16 cellular contexts compared by ENCODE assay signal in genomic region chr1:168422203-168422848, GRCh38.
DNase-seq lines count a peak whose midpoint lies in the region; ATAC-seq and TF ChIP-seq lines count a peak whose summit lies in the region.
"Had no signal": no experiment of that assay in that cellular context is flagged by ENCODE, and none has a peak within 500 bp of the region (broad histone marks: within the 10 kb centered on the region; RNA-seq: fewer than 3 reads in every experiment).

No MANE protein-coding gene starts in this region.

- TF ChIP-seq CTCF in neural cell (IDR thresholded peaks at IDR 0.05; ENCODE audit: poor library complexity, severe bottlenecking) = peak; percentile 49

- TF ChIP-seq EP300 in neural cell (conservative IDR thresholded peaks at IDR 0.05; ENCODE audit: poor library complexity, severe bottlenecking) = peak; percentile 91

- ATAC-seq in activated naive CD4-positive, alpha-beta T cell treated with anti-CD3 and anti-CD28 coated beads, Interleukin-2, amount 50 U/mL, for 72 hours = no peak
- ATAC-seq in GM21381 (IDR thresholded peaks at IDR 0.05; ENCODE audit: unreplicated experiment) = no peak

- peak overlapping the region; percentile 1 for H3K27ac Mint-ChIP-seq in activated naive CD4-positive, alpha-beta T cell treated with anti-CD3 and anti-CD28 coated beads, Interleukin-2, amount 50 U/mL, for 24 hours
- H3K27ac Mint-ChIP-seq in activated naive CD4-positive, alpha-beta T cell treated with anti-CD3 and anti-CD28 coated beads, Interleukin-2, amount 50 U/mL, for 72 hours = no peak overlapping the region
- H3K27ac Mint-ChIP-seq in activated naive CD8-positive, alpha-beta T cell = peak overlapping the region; percentile 41

- H3K9ac ChIP-seq in neural cell (ENCODE audit: low read length) = peak overlapping the region; percentile 40

- no peaks in the 10 kb centered on the region for H4K20me1 ChIP-seq in neural cell (ENCODE audit: insufficient read depth)

- H3K36me3 ChIP-seq in neural cell (ENCODE audit: insufficient read depth, low read length) = no peaks in the 10 kb centered on the region
- H3K36me3 ChIP-seq: vagina had no signal

- H3K36me3 Mint-ChIP-seq in activated naive CD4-positive, alpha-beta T cell treated with anti-CD3 and anti-CD28 coated beads, Interleukin-2, amount 50 U/mL, for 24 hours = no peaks in the 10 kb centered on the region
- H3K36me3 Mint-ChIP-seq in activated naive CD4-positive, alpha-beta T cell treated with anti-CD3 and anti-CD28 coated beads, Interleukin-2, amount 50 U/mL, for 72 hours = no peaks in the 10 kb centered on the region
- H3K36me3 Mint-ChIP-seq in activated naive CD8-positive, alpha-beta T cell = no peaks in the 10 kb centered on the region

- H3K27me3 ChIP-seq in neural cell (ENCODE audit: insufficient read depth, low read depth, low read length) = no peaks in the 10 kb centered on the region
- H3K27me3 ChIP-seq: hepatocyte, vagina had no signal

- H3K79me2 ChIP-seq in neural cell (replicated peaks; ENCODE audit: insufficient read depth, low read length) = no peaks in the 10 kb centered on the region
- H3K79me2 ChIP-seq: hepatocyte had no signal

- H3K4me1 Mint-ChIP-seq in activated naive CD4-positive, alpha-beta T cell treated with anti-CD3 and anti-CD28 coated beads, Interleukin-2, amount 50 U/mL, for 24 hours = peaks cover 27% of the 10 kb centered on the region
- peaks cover 39% of the 10 kb centered on the region for H3K4me1 Mint-ChIP-seq in activated naive CD8-positive, alpha-beta T cell (ENCODE audit: low read depth)

- peak overlapping the region; percentile 90 for H3K27ac ChIP-seq in neural cell (ENCODE audit: low read length)
- H3K27ac ChIP-seq: vagina had no signal

- H3K9me2 ChIP-seq in neural cell (ENCODE audit: insufficient read depth, low read length) = no peaks in the 10 kb centered on the region

- no peak for DNase-seq in activated naive CD4-positive, alpha-beta T cell treated with anti-CD3 and anti-CD28 coated beads, Interleukin-2, amount 50 U/mL, for 72 hours (ENCODE audit: low spot score in 2 of 2)
- DNase-seq in NCI-H187 treated with DMSO at 0.1 percent for 48 hours (lab: John Stamatoyannopoulos, UW) (peak; percentile 23), SKM-1 treated with dmso at 0.1 percent for 144 hours (lab: John Stamatoyannopoulos, UW; ENCODE audit: unreplicated experiment) (no peak)
- DNase-seq: activated T-cell treated with anti-CD3 and anti-CD28 coated beads, Interleukin-2, amount 50 U/mL, for 48 hours; effector CD8-positive, alpha-beta T cell; HCEC 1CT; islet precursor cell; NCI-H1048; stimulated activated CD4-positive, alpha-beta T cell treated with anti-CD3 and anti-CD28 coated beads, Interleukin-4, amount 100 ng/mL, for 4 hours had no signal

- H3K9me3 Mint-ChIP-seq in activated naive CD4-positive, alpha-beta T cell treated with anti-CD3 and anti-CD28 coated beads, Interleukin-2, amount 50 U/mL, for 24 hours = no peaks in the 10 kb centered on the region
- H3K9me3 Mint-ChIP-seq in activated naive CD4-positive, alpha-beta T cell treated with anti-CD3 and anti-CD28 coated beads, Interleukin-2, amount 50 U/mL, for 72 hours = peaks cover 0 to 7% of the 10 kb centered on the region in 2 donors
- peaks cover 5% of the 10 kb centered on the region for H3K9me3 Mint-ChIP-seq in activated naive CD8-positive, alpha-beta T cell (ENCODE audit: low read depth)

- peak overlapping the region; percentile 56 for H3K4me3 ChIP-seq in neural cell (ENCODE audit: low read length)
- H3K4me3 ChIP-seq: hepatocyte, smooth muscle cell, vagina had no signal

- peaks cover 2% of the 10 kb centered on the region for H3F3A ChIP-seq in neural cell (ENCODE audit: insufficient read depth, low read length, poor library complexity, severe bottlenecking)

- TF ChIP-seq RAD21 in neural cell (conservative IDR thresholded peaks at IDR 0.05) = no peak

- no peaks in the 10 kb centered on the region for H3K9me3 ChIP-seq in neural cell (ENCODE audit: low read length)
- H3K9me3 ChIP-seq: vagina had no signal

- no peak overlapping the region for H3K4me3 Mint-ChIP-seq in activated naive CD4-positive, alpha-beta T cell treated with anti-CD3 and anti-CD28 coated beads, Interleukin-2, amount 50 U/mL, for 24 hours
- H3K4me3 Mint-ChIP-seq in activated naive CD8-positive, alpha-beta T cell = no peak overlapping the region

- peak overlapping the region; percentile 65 for H3K4me2 ChIP-seq in neural cell (ENCODE audit: low read length)
- H3K4me2 ChIP-seq: hepatocyte, smooth muscle cell had no signal

- H2AFZ ChIP-seq in neural cell (ENCODE audit: low read depth, low read length) = no peak overlapping the region
- H2AFZ ChIP-seq: hepatocyte had no signal

- no peaks in the 10 kb centered on the region for H3K27me3 Mint-ChIP-seq in activated naive CD4-positive, alpha-beta T cell treated with anti-CD3 and anti-CD28 coated beads, Interleukin-2, amount 50 U/mL, for 24 hours
- no peaks in the 10 kb centered on the region for H3K27me3 Mint-ChIP-seq in activated naive CD8-positive, alpha-beta T cell

TF ChIP-seq in neural cell, 6 proteins besides CTCF, POLR2A, EP300 and RAD21:
- TF ChIP-seq POLR2AphosphoS5 (IDR thresholded peaks at IDR 0.05) = peak; percentile 70
- TF ChIP-seq MXI1 (conservative IDR thresholded peaks at IDR 0.05; ENCODE audit: poor library complexity, severe bottlenecking) = peak; percentile 37
- TF ChIP-seq REST (IDR thresholded peaks at IDR 0.05; ENCODE audit: borderline replicate concordance) = peak; percentile 46
- TF ChIP-seq TAF1 (IDR thresholded peaks at IDR 0.05; ENCODE audit: low read depth) = no peak
- TF ChIP-seq EZH2 (IDR thresholded peaks at IDR 0.05; ENCODE audit: borderline replicate concordance, insufficient read depth, low read length, poor library complexity, severe bottlenecking) = no peak
- TF ChIP-seq SMC3 (conservative IDR thresholded peaks at IDR 0.05; ENCODE audit: poor library complexity) = peak; percentile 36

Comparison
In these comparisons a context has a peak if more than half of its experiments do, and no peak if none do; other contexts are left out.
1. H3K27ac Mint-ChIP-seq: peak in activated naive CD4-positive, alpha-beta T cell treated with anti-CD3 and anti-CD28 coated beads, Interleukin-2, amount 50 U/mL, for 24 hours (single experiment) and activated naive CD8-positive, alpha-beta T cell (single experiment); none in activated naive CD4-positive, alpha-beta T cell treated with anti-CD3 and anti-CD28 coated beads, Interleukin-2, amount 50 U/mL, for 72 hours (0 of 2).